Comparison of ENCODE assay signal across 8 cellular contexts in the genomic region with DNA sequence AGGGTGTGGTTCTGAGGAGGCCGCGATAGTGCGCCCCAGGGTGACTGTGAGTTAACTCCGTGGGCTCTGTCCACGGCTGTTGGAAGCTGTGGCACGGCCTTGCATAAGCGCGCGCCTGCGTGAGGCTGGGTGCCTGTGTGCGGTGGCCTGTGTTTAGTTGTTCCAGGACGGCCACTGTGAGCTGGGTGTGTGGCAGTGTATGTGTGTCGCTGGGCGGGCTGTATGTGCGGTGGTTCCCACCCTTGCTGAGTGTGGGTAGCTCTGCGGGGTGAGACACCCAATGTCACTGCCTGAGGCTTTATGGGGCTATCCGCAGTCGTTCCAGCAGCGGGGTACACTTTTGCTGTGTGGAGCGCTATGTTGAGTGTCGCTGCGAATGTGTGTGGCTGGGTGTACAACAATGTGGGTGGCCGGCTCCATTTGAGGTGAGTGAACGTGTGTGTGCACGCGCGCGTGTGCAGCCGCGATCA. TPM values are rescaled to one million over a fixed set of nuclear protein-coding genes. Genes with fewer than 3 reads are reported as not detected.
DNase-seq lines count a peak whose midpoint lies in the region; ATAC-seq, FAIRE-seq and TF ChIP-seq lines count a peak whose summit lies in the region.

No MANE protein-coding gene starts in this region.

- no peak overlapping the region for H3K23ac ChIP-seq in H9 (ENCODE audit: insufficient read length, low read depth, low read length)

- no peak overlapping the region for H4K5ac ChIP-seq in H9 (ENCODE audit: insufficient read length, low read depth, low read length)

- H3K56ac ChIP-seq in H9 (ENCODE audit: insufficient read length, low read depth, low read length): no peak overlapping the region

- H3K4me1 ChIP-seq in H9 (ENCODE audit: insufficient read depth, low read length) (peaks cover 4% of the 10 kb centered on the region; the same call in 1 of the 2 replicates), neural progenitor cell (peaks cover 13% of the 10 kb centered on the region)

- H4K8ac ChIP-seq in H9 (replicated peaks; ENCODE audit: insufficient read length, low read depth, low read length): no peak overlapping the region

- H2BK120ac ChIP-seq in H9 (ENCODE audit: low read depth, low read length, poor library complexity, severe bottlenecking): no peak overlapping the region

- no peak for TF ChIP-seq CTCF in AG04450 (IDR thresholded peaks at IDR 0.05; ENCODE audit: low read depth, low read length)
- no peak for TF ChIP-seq CTCF in H9 (conservative IDR thresholded peaks at IDR 0.05)
- TF ChIP-seq CTCF in neural progenitor cell (IDR thresholded peaks at IDR 0.05): no peak

- H2AFZ ChIP-seq in H9 (ENCODE audit: low read length) (no peak overlapping the region), neural progenitor cell (replicated peaks) (no peak overlapping the region)

- no peak for DNase-seq in AG04450 (ENCODE audit: low read depth, low spot score)
- DNase-seq in H9: no peak
- peak; percentile 52 for DNase-seq in T1000 (lab: John Stamatoyannopoulos, UW)
- no peak for DNase-seq in neural progenitor cell (ENCODE audit: low spot score)
- DNase-seq in GM12891 (ENCODE audit: insufficient read length, low spot score): no peak
- no peak for DNase-seq in NCI-H2081 (lab: John Stamatoyannopoulos, UW)

- H2BK12ac ChIP-seq in H9 (ENCODE audit: insufficient read length, low read depth, low read length): no peak overlapping the region

- peaks cover 14% of the 10 kb centered on the region for H3K23me2 ChIP-seq in H9 (ENCODE audit: insufficient read length, low read depth, low read length, poor library complexity, severe bottlenecking)

- no peak overlapping the region for H3K9ac ChIP-seq in H9 (ENCODE audit: extremely low read depth, insufficient read length, low read length)
- H3K9ac ChIP-seq in neural progenitor cell: no peak overlapping the region

- peaks cover 46% of the 10 kb centered on the region for H3F3A ChIP-seq in neural progenitor cell (ENCODE audit: low read depth)

- H3K4ac ChIP-seq in H9 (ENCODE audit: low read depth, low read length): no peak overlapping the region

- peaks cover 59% of the 10 kb centered on the region for H3K27me3 Mint-ChIP-seq in H9 (ENCODE audit: low read depth)
- peaks cover 20% of the 10 kb centered on the region for H3K27me3 Mint-ChIP-seq in neural progenitor cell (ENCODE audit: insufficient read depth, low read depth)

- H4K91ac ChIP-seq in H9 (ENCODE audit: insufficient read length, low read depth, low read length): no peak overlapping the region

- POLR2A ChIA-PET in AG04450 (lab: Yijun Ruan, JAX): interaction anchor here (0.6 to 1.8 kb wide), 4 partner anchors 10 to 138 kb away, joined by 5 to 14 read pairs (median 7); partner anchors contain the start of genes GDF15 and JUND

- peaks cover 34 to 62% of the 10 kb centered on the region in 2 experiments for H3K4me1 Mint-ChIP-seq in H9
- H3K4me1 Mint-ChIP-seq in neural progenitor cell: peaks cover 72% of the 10 kb centered on the region

- H4K20me1 ChIP-seq in H9 (ENCODE audit: control insufficient read depth, insufficient read depth, insufficient read length) (no peaks in the 10 kb centered on the region), neural progenitor cell (ENCODE audit: low read depth) (peaks cover 33% of the 10 kb centered on the region)

- peak overlapping the region; percentile 49 for H3K4me3 ChIP-seq in AG04450 (ENCODE audit: low read depth, low read length)
- peak overlapping the region; percentile 56 for H3K4me3 ChIP-seq in neural progenitor cell

- no peak overlapping the region for H3K18ac ChIP-seq in H9 (ENCODE audit: insufficient read length, low read depth, low read length)

- FAIRE-seq in GM12891 (lab: Jason Lieb, UNC): no peak

- no CpG with 5 or more reads among the region's 30 CpGs for WGBS in H9 (ENCODE audit: extremely low coverage, insufficient read length, low lambda C conversion rate)

- ATAC-seq in esophagus mucosa (peak; percentile 34), GM19467 (IDR thresholded peaks at IDR 0.05; ENCODE audit: unreplicated experiment) (no peak)

- H3K9me3 ChIP-seq in AG04450 (ENCODE audit: control insufficient read depth, insufficient read depth, low read length): no peaks in the 10 kb centered on the region; the same call in 1 of the 2 replicates
- no peaks in the 10 kb centered on the region for H3K9me3 ChIP-seq in H9 (ENCODE audit: control insufficient read depth, low read depth, low read length)
- H3K9me3 ChIP-seq in neural progenitor cell (ENCODE audit: low read depth): no peaks in the 10 kb centered on the region

- H3K36me3 ChIP-seq in neural progenitor cell: no peaks in the 10 kb centered on the region

- H2AK5ac ChIP-seq in H9 (ENCODE audit: insufficient read length, low read length): no peak overlapping the region

- H3K4me3 Mint-ChIP-seq in H9: peak overlapping the region; percentile 53 to 78
- peak overlapping the region; percentile 89 for H3K4me3 Mint-ChIP-seq in neural progenitor cell

- H3K27ac ChIP-seq in AG04450 (ENCODE audit: low read depth, low read length): peak overlapping the region; percentile 39
- H3K27ac ChIP-seq in H9 (ENCODE audit: insufficient read length, low read depth, low read length): no peak overlapping the region
- no peak overlapping the region for H3K27ac ChIP-seq in neural progenitor cell

- no peak overlapping the region for H2BK20ac ChIP-seq in H9 (ENCODE audit: low read depth, low read length, poor library complexity, severe bottlenecking)

- H3K4me2 ChIP-seq in H9 (ENCODE audit: insufficient read depth, insufficient read length, low read length) (peak overlapping the region; percentile 25), neural progenitor cell (peak overlapping the region; percentile 88)

- H2BK5ac ChIP-seq in H9 (ENCODE audit: insufficient read length, low read length): no peak overlapping the region

- no peak overlapping the region for H3T11ph ChIP-seq in H9 (ENCODE audit: low read length)

- CTCF ChIA-PET in AG04450 (lab: Charles Lee): interaction anchor here (1.4 to 2.0 kb wide), 2 partner anchors 69 to 90 kb away, joined by 3 to 5 read pairs; no protein-coding TSS in a partner anchor

- H3K79me1 ChIP-seq in H9 (ENCODE audit: insufficient read depth, low read depth, low read length, poor library complexity, severe bottlenecking): no peaks in the 10 kb centered on the region

- H3K27me3 ChIP-seq in AG04450 (ENCODE audit: control insufficient read depth, insufficient read depth, low read length) (no peaks in the 10 kb centered on the region), H9 (ENCODE audit: insufficient read depth, low read length) (no peaks in the 10 kb centered on the region; the same call in 1 of the 2 replicates), neural progenitor cell (peaks cover 34% of the 10 kb centered on the region)

- no peak for TF ChIP-seq POLR2A in GM12891 (IDR thresholded peaks at IDR 0.05; ENCODE audit: low read depth, low read length)

- H2BK15ac ChIP-seq in H9 (ENCODE audit: low read depth, low read length): no peak overlapping the region

- H3K9me3 Mint-ChIP-seq in H9: no peaks in the 10 kb centered on the region; a peak in 2 of 5 replicates
- H3K9me3 Mint-ChIP-seq in neural progenitor cell: no peaks in the 10 kb centered on the region

- H3K14ac ChIP-seq in H9 (ENCODE audit: insufficient read depth, low read length): no peak overlapping the region

- H3K36me3 Mint-ChIP-seq in H9 (ENCODE audit: insufficient read depth in 1 of 3, low read depth in 3 of 3): peaks cover 0 to 5% (median 0%) of the 10 kb centered on the region in 3 experiments; a peak in 1 of 7 replicates
- H3K36me3 Mint-ChIP-seq in neural progenitor cell: peaks cover 2% of the 10 kb centered on the region

- H3K27ac Mint-ChIP-seq in H9 (no peak overlapping the region), neural progenitor cell (peak overlapping the region; percentile 90)

- H3K79me2 ChIP-seq in H9 (ENCODE audit: insufficient read depth, low read length) (no peaks in the 10 kb centered on the region), neural progenitor cell (ENCODE audit: low read depth) (peaks cover 18% of the 10 kb centered on the region)

TF ChIP-seq in GM12891, 5 proteins besides CTCF, POLR2A, EP300 and RAD21:
- no peak for TF ChIP-seq POLR2AphosphoS5 (IDR thresholded peaks at IDR 0.05; ENCODE audit: low read depth, low read length)
- TF ChIP-seq PAX5 (IDR thresholded peaks at IDR 0.05; ENCODE audit: insufficient read depth, low read length, severe bottlenecking): no peak
- no peak for TF ChIP-seq POU2F2 (IDR thresholded peaks at IDR 0.05; ENCODE audit: low read depth, low read length)
- TF ChIP-seq TAF1 (IDR thresholded peaks at IDR 0.05; ENCODE audit: low read depth, low read length): no peak
- TF ChIP-seq SPI1 (IDR thresholded peaks at IDR 0.05; ENCODE audit: low read depth, low read length): no peak

RNA-seq across cellular contexts. Expression of gene SSBP4, which starts 0.4 kb away (rescaled TPM):
- 9.4 and 12.6 TPM in 2 replicates for polyA plus RNA-seq in AG04450 (2011; rRNA removed)
- 18.0 and 18.5 TPM in 2 replicates for polyA minus RNA-seq in AG04450 (2011; rRNA and poly(A)+ RNA removed)
- total RNA-seq in H9 (2021): 46.1 and 50.0 TPM in 2 replicates
- total RNA-seq in esophagus mucosa: 15.7 TPM
- 21.1 and 50.5 TPM in 2 replicates for total RNA-seq in neural progenitor cell (ENCODE audit: low replicate concordance)
- polyA plus RNA-seq in GM12891 (2012; ENCODE audit: low read depth, missing spikeins): 60.3 TPM

RNA-seq across cellular contexts. Expression of gene ISYNA1, which starts 19.2 kb away (rescaled TPM):
- 13.3 and 19.2 TPM in 2 replicates for polyA plus RNA-seq in AG04450 (2011; rRNA removed)
- 13.2 and 18.3 TPM in 2 replicates for polyA minus RNA-seq in AG04450 (2011; rRNA and poly(A)+ RNA removed)
- total RNA-seq in H9 (2021): 241 and 255 TPM in 2 replicates
- 8.5 TPM for total RNA-seq in esophagus mucosa
- 81.7 and 203 TPM in 2 replicates for total RNA-seq in neural progenitor cell (ENCODE audit: low replicate concordance)
- 14.3 TPM for polyA plus RNA-seq in GM12891 (2012; ENCODE audit: low read depth, missing spikeins)

RNA-seq across cellular contexts. Expression of gene LRRC25, which starts 21.3 kb away (rescaled TPM):
- polyA plus RNA-seq in AG04450 (2011; rRNA removed): 0.12 and 0.32 TPM in 2 replicates
- polyA minus RNA-seq in AG04450 (2011; rRNA and poly(A)+ RNA removed): 0.17 and 0.60 TPM in 2 replicates
- 0.18 TPM in 1 of 2 replicates, not detected in the other for total RNA-seq in H9 (2021)
- total RNA-seq in esophagus mucosa: 0.48 TPM
- total RNA-seq in neural progenitor cell (ENCODE audit: low replicate concordance): 0.03 TPM in 1 of 2 replicates, not detected in the other
- polyA plus RNA-seq in GM12891 (2012; ENCODE audit: low read depth, missing spikeins): 2.0 TPM

RNA-seq across cellular contexts. Expression of gene GDF15, which starts 32.8 kb away (rescaled TPM):
- polyA plus RNA-seq in AG04450 (2011; rRNA removed): 25.0 and 35.9 TPM in 2 replicates
- 9.5 and 14.5 TPM in 2 replicates for polyA minus RNA-seq in AG04450 (2011; rRNA and poly(A)+ RNA removed)
- total RNA-seq in H9 (2021): 5.7 and 7.0 TPM in 2 replicates
- total RNA-seq in esophagus mucosa: 3.9 TPM
- total RNA-seq in neural progenitor cell (ENCODE audit: low replicate concordance): 0.19 and 2.5 TPM in 2 replicates
- polyA plus RNA-seq in GM12891 (2012; ENCODE audit: low read depth, missing spikeins): 4.9 TPM
